1 cellular context compared by ENCODE assay signal in the genomic region with DNA sequence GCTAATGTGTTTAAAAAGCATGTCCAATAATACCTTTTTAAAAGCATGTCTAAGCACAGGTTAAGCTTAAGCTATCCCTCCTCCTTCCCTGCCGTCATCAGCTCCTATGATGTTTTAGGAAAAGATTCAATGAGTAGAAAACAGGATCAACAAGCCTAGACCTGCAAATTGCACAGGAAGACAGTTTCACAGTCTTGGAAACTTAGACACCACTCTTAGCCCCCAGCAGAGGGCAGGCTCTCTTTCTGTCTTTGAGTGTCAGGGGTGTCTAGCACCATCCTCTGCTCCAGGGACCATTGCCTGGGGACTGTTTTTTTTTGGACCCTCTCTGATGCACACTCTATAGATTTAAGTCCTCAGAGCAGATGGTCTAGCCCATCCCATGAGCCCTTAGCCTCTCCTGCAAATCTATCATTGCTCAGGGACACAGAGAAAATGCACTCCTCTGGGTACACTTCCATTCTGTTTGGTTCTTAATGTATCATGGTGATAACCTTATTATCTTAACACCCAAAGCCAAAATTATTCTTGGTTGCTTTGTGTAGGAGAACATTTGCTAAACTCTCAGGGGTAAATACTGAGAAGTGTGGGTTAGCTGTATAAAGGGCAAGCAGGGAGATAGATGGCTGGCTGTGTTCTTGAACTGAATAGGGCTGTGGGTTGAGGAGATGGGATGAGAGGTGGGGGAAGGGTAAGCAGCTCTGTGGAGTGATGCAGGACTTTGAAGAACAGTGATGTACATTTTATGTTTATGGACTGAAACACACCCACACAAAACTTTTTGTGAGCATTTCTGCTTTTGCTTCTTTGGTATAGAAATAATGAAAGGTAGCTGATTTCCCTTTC.
TF ChIP-seq lines count a peak whose summit lies in the region.

No MANE protein-coding gene starts in this region.

TF ChIP-seq in endothelial cell of umbilical vein, 7 proteins besides CTCF, POLR2A, EP300 and RAD21 (continued from another document):
- TF ChIP-seq, protein P1, sequence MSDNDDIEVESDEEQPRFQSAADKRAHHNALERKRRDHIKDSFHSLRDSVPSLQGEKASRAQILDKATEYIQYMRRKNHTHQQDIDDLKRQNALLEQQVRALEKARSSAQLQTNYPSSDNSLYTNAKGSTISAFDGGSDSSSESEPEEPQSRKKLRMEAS (IDR thresholded peaks at IDR 0.05; ENCODE audit: insufficient read depth, insufficient read length): no peak
TF ChIP-seq in endothelial cell of umbilical vein: peak in this region for 0.
